1 cellular context compared by ENCODE assay signal in the genomic region with DNA sequence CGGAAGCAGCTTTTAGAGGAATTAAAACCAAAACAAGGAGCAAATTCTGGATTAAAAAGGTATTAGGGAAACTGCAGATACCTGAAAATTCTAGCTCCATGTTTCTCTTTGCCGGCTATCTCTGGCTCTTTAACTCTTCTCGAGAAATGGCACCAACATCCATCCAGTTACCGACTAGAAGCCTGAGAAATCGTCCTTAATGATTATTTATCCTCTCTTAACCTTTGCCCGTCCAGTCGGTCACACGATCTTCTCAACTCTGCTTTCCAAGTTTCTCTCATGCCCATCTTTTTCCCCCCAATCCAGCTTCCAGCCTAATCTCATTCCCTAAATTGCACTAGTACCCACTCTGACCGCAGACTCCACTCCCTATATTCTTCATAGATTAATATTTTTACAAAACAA.
A peak's percentile ranks its signal among the peaks of the same experiment; 100 is the strongest.
TF ChIP-seq lines count a peak whose summit lies in the region.

No MANE protein-coding gene starts in this region.

TF ChIP-seq in GM12878, 131 proteins besides CTCF, POLR2A, EP300 and RAD21 (continued from another document):
- no peak for TF ChIP-seq ATF2 (IDR thresholded peaks at IDR 0.05; ENCODE audit: low read length)
- no peak for TF ChIP-seq CUX1 (IDR thresholded peaks at IDR 0.05; ENCODE audit: insufficient replicate concordance, low read depth, low read length)
- TF ChIP-seq SREBF2 (IDR thresholded peaks at IDR 0.05; ENCODE audit: low read length) = no peak
- no peak for TF ChIP-seq IKZF1 (conservative IDR thresholded peaks at IDR 0.05)
- TF ChIP-seq, protein P1, sequence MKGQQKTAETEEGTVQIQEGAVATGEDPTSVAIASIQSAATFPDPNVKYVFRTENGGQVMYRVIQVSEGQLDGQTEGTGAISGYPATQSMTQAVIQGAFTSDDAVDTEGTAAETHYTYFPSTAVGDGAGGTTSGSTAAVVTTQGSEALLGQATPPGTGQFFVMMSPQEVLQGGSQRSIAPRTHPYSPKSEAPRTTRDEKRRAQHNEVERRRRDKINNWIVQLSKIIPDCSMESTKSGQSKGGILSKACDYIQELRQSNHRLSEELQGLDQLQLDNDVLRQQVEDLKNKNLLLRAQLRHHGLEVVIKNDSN (IDR thresholded peaks at IDR 0.05; ENCODE audit: borderline replicate concordance, extremely low read length, insufficient read depth, low read depth, low read length) = no peak
- TF ChIP-seq RBBP5 (conservative IDR thresholded peaks at IDR 0.05) = no peak
- TF ChIP-seq, protein P2, sequence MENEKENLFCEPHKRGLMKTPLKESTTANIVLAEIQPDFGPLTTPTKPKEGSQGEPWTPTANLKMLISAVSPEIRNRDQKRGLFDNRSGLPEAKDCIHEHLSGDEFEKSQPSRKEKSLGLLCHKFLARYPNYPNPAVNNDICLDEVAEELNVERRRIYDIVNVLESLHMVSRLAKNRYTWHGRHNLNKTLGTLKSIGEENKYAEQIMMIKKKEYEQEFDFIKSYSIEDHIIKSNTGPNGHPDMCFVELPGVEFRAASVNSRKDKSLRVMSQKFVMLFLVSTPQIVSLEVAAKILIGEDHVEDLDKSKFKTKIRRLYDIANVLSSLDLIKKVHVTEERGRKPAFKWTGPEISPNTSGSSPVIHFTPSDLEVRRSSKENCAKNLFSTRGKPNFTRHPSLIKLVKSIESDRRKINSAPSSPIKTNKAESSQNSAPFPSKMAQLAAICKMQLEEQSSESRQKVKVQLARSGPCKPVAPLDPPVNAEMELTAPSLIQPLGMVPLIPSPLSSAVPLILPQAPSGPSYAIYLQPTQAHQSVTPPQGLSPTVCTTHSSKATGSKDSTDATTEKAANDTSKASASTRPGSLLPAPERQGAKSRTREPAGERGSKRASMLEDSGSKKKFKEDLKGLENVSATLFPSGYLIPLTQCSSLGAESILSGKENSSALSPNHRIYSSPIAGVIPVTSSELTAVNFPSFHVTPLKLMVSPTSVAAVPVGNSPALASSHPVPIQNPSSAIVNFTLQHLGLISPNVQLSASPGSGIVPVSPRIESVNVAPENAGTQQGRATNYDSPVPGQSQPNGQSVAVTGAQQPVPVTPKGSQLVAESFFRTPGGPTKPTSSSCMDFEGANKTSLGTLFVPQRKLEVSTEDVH (IDR thresholded peaks at IDR 0.05; ENCODE audit: low read depth, partially characterized antibody) = peak; percentile 19
- TF ChIP-seq BCL11A (IDR thresholded peaks at IDR 0.05; ENCODE audit: low read depth, low read length) = no peak
- TF ChIP-seq, protein P3, sequence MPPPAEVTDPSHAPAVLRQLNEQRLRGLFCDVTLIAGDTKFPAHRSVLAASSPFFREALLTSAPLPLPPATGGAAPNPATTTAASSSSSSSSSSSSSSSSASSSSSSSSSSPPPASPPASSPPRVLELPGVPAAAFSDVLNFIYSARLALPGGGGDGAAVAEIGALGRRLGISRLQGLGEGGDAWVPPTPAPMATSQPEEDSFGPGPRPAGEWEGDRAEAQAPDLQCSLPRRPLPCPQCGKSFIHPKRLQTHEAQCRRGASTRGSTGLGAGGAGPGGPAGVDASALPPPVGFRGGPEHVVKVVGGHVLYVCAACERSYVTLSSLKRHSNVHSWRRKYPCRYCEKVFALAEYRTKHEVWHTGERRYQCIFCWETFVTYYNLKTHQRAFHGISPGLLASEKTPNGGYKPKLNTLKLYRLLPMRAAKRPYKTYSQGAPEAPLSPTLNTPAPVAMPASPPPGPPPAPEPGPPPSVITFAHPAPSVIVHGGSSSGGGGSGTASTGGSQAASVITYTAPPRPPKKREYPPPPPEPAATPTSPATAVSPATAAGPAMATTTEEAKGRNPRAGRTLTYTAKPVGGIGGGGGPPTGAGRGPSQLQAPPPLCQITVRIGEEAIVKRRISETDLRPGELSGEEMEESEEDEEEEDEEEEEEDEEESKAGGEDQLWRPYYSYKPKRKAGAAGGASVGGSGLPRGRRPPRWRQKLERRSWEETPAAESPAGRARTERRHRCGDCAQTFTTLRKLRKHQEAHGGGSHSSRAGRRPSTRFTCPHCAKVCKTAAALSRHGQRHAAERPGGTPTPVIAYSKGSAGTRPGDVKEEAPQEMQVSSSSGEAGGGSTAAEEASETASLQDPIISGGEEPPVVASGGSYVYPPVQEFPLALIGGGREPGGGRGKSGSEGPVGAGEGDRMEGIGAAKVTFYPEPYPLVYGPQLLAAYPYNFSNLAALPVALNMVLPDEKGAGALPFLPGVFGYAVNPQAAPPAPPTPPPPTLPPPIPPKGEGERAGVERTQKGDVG (CRISPR knock-in tag; IDR thresholded peaks at IDR 0.05) = no peak
- TF ChIP-seq TAF1 (IDR thresholded peaks at IDR 0.05; ENCODE audit: borderline replicate concordance, low read depth, low read length) = no peak
- TF ChIP-seq, protein P4, sequence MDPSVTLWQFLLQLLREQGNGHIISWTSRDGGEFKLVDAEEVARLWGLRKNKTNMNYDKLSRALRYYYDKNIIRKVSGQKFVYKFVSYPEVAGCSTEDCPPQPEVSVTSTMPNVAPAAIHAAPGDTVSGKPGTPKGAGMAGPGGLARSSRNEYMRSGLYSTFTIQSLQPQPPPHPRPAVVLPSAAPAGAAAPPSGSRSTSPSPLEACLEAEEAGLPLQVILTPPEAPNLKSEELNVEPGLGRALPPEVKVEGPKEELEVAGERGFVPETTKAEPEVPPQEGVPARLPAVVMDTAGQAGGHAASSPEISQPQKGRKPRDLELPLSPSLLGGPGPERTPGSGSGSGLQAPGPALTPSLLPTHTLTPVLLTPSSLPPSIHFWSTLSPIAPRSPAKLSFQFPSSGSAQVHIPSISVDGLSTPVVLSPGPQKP (IDR thresholded peaks at IDR 0.05; ENCODE audit: low read depth, low read length) = no peak
- TF ChIP-seq E2F4 (IDR thresholded peaks at IDR 0.05; ENCODE audit: low read depth, low read length) = no peak
- TF ChIP-seq, protein P5, sequence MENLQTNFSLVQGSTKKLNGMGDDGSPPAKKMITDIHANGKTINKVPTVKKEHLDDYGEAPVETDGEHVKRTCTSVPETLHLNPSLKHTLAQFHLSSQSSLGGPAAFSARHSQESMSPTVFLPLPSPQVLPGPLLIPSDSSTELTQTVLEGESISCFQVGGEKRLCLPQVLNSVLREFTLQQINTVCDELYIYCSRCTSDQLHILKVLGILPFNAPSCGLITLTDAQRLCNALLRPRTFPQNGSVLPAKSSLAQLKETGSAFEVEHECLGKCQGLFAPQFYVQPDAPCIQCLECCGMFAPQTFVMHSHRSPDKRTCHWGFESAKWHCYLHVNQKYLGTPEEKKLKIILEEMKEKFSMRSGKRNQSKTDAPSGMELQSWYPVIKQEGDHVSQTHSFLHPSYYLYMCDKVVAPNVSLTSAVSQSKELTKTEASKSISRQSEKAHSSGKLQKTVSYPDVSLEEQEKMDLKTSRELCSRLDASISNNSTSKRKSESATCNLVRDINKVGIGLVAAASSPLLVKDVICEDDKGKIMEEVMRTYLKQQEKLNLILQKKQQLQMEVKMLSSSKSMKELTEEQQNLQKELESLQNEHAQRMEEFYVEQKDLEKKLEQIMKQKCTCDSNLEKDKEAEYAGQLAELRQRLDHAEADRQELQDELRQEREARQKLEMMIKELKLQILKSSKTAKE (IDR thresholded peaks at IDR 0.05; ENCODE audit: low read depth, poor library complexity, severe bottlenecking) = peak; percentile 50
- TF ChIP-seq, protein P6, sequence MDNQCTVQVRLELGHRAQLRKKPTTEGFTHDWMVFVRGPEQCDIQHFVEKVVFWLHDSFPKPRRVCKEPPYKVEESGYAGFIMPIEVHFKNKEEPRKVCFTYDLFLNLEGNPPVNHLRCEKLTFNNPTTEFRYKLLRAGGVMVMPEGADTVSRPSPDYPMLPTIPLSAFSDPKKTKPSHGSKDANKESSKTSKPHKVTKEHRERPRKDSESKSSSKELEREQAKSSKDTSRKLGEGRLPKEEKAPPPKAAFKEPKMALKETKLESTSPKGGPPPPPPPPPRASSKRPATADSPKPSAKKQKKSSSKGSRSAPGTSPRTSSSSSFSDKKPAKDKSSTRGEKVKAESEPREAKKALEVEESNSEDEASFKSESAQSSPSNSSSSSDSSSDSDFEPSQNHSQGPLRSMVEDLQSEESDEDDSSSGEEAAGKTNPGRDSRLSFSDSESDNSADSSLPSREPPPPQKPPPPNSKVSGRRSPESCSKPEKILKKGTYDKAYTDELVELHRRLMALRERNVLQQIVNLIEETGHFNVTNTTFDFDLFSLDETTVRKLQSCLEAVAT (IDR thresholded peaks at IDR 0.05) = no peak
- TF ChIP-seq RELA (IDR thresholded peaks at IDR 0.05; ENCODE audit: borderline replicate concordance, partially characterized antibody) = no peak
- no peak for TF ChIP-seq CHD2 (IDR thresholded peaks at IDR 0.05; ENCODE audit: borderline replicate concordance, low read depth, low read length)
- TF ChIP-seq GABPA (IDR thresholded peaks at IDR 0.05; ENCODE audit: low read depth) = no peak
- no peak for TF ChIP-seq NBN (IDR thresholded peaks at IDR 0.05)
- TF ChIP-seq ETV6 (conservative IDR thresholded peaks at IDR 0.05 in 1 of 2, IDR thresholded peaks at IDR 0.05 in 1 of 2; ENCODE audit: borderline replicate concordance in 1 of 2, low read depth in 1 of 2) = no peak
- no peak for TF ChIP-seq SUPT20H (IDR thresholded peaks at IDR 0.05; ENCODE audit: borderline replicate concordance, control insufficient read depth, low read depth, low read length)
- 0 out of 2 replicates have a peak, but pooled peaks have one; percentile 51 for TF ChIP-seq PAX8 (IDR thresholded peaks at IDR 0.05)
- TF ChIP-seq ZNF217 (IDR thresholded peaks at IDR 0.05) = no peak
- no peak for TF ChIP-seq RCOR1 (conservative IDR thresholded peaks at IDR 0.05; ENCODE audit: low read depth, low read length)
- no peak for TF ChIP-seq ESRRA (IDR thresholded peaks at IDR 0.05; ENCODE audit: low read length)
- no peak for TF ChIP-seq BRCA1 (IDR thresholded peaks at IDR 0.05; ENCODE audit: low read depth, low read length)
- no peak for TF ChIP-seq PKNOX1 (IDR thresholded peaks at IDR 0.05)
- no peak for TF ChIP-seq RAD51 (IDR thresholded peaks at IDR 0.05)
TF ChIP-seq in GM12878: peak in this region for 4.
